Comparison of ENCODE assay signal across 19 cellular contexts in the genomic region with DNA sequence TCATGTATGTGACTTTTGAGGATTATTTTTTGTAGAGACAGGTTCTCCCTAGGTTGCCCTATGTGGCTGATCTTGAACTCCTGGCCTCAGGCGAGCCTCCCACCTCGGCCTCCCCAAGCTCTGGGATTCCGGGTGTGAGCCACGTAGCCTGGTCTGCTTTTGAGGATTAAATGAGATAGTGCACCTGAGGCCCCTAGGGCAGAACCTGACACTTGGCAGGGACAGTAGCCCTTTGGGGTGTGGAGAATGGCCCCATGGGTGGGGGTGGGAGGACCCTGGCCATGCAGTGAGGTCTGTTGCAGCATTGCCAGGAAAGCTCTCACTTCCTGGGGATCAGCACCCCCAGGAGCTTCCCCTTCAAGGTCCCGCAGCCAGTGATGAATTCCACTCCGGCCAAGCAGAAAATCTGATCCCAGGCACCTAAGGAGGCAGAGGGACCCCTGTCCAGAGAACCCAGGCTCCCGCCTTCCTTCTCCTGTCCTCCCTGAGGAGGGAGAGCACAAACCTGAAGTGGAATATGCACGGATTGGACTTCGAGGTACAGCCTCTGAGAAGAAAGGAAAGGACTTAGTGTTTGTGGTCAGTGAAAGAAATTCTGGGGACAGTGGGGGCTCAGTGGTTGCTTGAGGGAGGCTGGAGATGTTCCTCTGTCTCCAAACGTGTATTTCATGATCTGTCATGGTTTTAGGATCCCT.
DNase-seq lines count a peak whose midpoint lies in the region; ATAC-seq and TF ChIP-seq lines count a peak whose summit lies in the region.
"Had no signal": no experiment of that assay in that cellular context is flagged by ENCODE, and none has a peak within 500 bp of the region (broad histone marks: within the 10 kb centered on the region; RNA-seq: fewer than 3 reads in every experiment).

No MANE protein-coding gene starts in this region.

- H3K27me3 ChIP-seq in mesendoderm (ENCODE audit: insufficient read depth, low read length, poor library complexity): no peaks in the 10 kb centered on the region
- peaks cover 82% of the 10 kb centered on the region for H3K27me3 ChIP-seq in upper lobe of right lung

- H3K36me3 Mint-ChIP-seq in activated T-cell treated with anti-CD3 and anti-CD28 coated beads, Interleukin-2, amount 50 U/mL, for 24 hours (ENCODE audit: low read depth): no peaks in the 10 kb centered on the region
- H3K36me3 Mint-ChIP-seq in activated T-cell treated with anti-CD3 and anti-CD28 coated beads, Interleukin-2, amount 50 U/mL, for 72 hours (ENCODE audit: insufficient read depth in 2 of 2): no peaks in the 10 kb centered on the region
- H3K36me3 Mint-ChIP-seq in chondrocyte (ENCODE audit: low read depth): no peaks in the 10 kb centered on the region
- no peaks in the 10 kb centered on the region for H3K36me3 Mint-ChIP-seq in activated T-helper 1 cell treated with anti-CD3 and anti-CD28 coated beads, Interleukin-12 subunit alpha, Interleukin-12 subunit beta, Interleukin-2, Interleukin-4 antibody, amounts not matched to agents 30 ng/mL and 10 ng/mL and 1 ng/mL, durations not matched to agents 14 hours and 24 hours and 36 hours (ENCODE audit: low read depth)
- H3K36me3 Mint-ChIP-seq: natural killer cell, T-cell had no signal

- H2AK5ac ChIP-seq in mesendoderm (ENCODE audit: low read length): peak overlapping the region; percentile 25

- H3K9ac ChIP-seq in mesendoderm (ENCODE audit: low read length): no peak overlapping the region

- TF ChIP-seq CTCF in chondrocyte (IDR thresholded peaks at IDR 0.05) (no peak), upper lobe of right lung (IDR thresholded peaks at IDR 0.05) (no peak)

- no peak overlapping the region for H2BK120ac ChIP-seq in mesendoderm (ENCODE audit: low read depth, low read length)

- no peak overlapping the region for H4K5ac ChIP-seq in mesendoderm (ENCODE audit: low read length)

- H3K79me2 ChIP-seq in mesendoderm (ENCODE audit: control insufficient read depth, insufficient read depth, low read length): no peaks in the 10 kb centered on the region

- H2BK15ac ChIP-seq in mesendoderm (replicated peaks; ENCODE audit: low read depth): no peak overlapping the region

- no peak overlapping the region for H3K18ac ChIP-seq in mesendoderm (ENCODE audit: low read length)

- no peak for ATAC-seq in activated T-cell treated with anti-CD3 and anti-CD28 coated beads, Interleukin-2, amount 50 U/mL, for 72 hours (replicated peaks in 1 of 2)
- ATAC-seq in upper lobe of right lung (no peak), HG02981 (IDR thresholded peaks at IDR 0.05; ENCODE audit: unreplicated experiment) (no peak)
- ATAC-seq: A549, T-cell had no signal

- no peak overlapping the region for H3K4ac ChIP-seq in mesendoderm (ENCODE audit: low read depth, low read length)

- no peaks in the 10 kb centered on the region for H3K9me3 ChIP-seq in upper lobe of right lung
- H3K9me3 ChIP-seq: A549 had no signal

- peaks cover 68% of the 10 kb centered on the region for H3K27me3 Mint-ChIP-seq in activated T-cell treated with anti-CD3 and anti-CD28 coated beads, Interleukin-2, amount 50 U/mL, for 24 hours
- peaks cover 21% of the 10 kb centered on the region for H3K27me3 Mint-ChIP-seq in activated T-cell treated with anti-CD3 and anti-CD28 coated beads, Interleukin-2, amount 50 U/mL, for 72 hours (ENCODE audit: low read depth)
- H3K27me3 Mint-ChIP-seq in chondrocyte (ENCODE audit: low read depth): peaks cover 76% of the 10 kb centered on the region
- H3K27me3 Mint-ChIP-seq in activated T-helper 1 cell treated with anti-CD3 and anti-CD28 coated beads, Interleukin-12 subunit alpha, Interleukin-12 subunit beta, Interleukin-2, Interleukin-4 antibody, amounts not matched to agents 30 ng/mL and 10 ng/mL and 1 ng/mL, durations not matched to agents 14 hours and 24 hours and 36 hours (ENCODE audit: insufficient read depth): peaks cover 32% of the 10 kb centered on the region

- no peak overlapping the region for H3K4me2 ChIP-seq in mesendoderm (ENCODE audit: low read length)
- H3K4me2 ChIP-seq: A549 had no signal

- no peaks in the 10 kb centered on the region for H3K9me3 Mint-ChIP-seq in activated T-cell treated with anti-CD3 and anti-CD28 coated beads, Interleukin-2, amount 50 U/mL, for 24 hours
- H3K9me3 Mint-ChIP-seq in activated T-cell treated with anti-CD3 and anti-CD28 coated beads, Interleukin-2, amount 50 U/mL, for 72 hours: no peaks in the 10 kb centered on the region
- no peaks in the 10 kb centered on the region for H3K9me3 Mint-ChIP-seq in chondrocyte (ENCODE audit: low read depth)
- no peaks in the 10 kb centered on the region for H3K9me3 Mint-ChIP-seq in activated T-helper 1 cell treated with anti-CD3 and anti-CD28 coated beads, Interleukin-12 subunit alpha, Interleukin-12 subunit beta, Interleukin-2, Interleukin-4 antibody, amounts not matched to agents 30 ng/mL and 10 ng/mL and 1 ng/mL, durations not matched to agents 14 hours and 24 hours and 36 hours
- H3K9me3 Mint-ChIP-seq: activated naive CD4-positive, alpha-beta T cell treated with anti-CD3 and anti-CD28 coated beads for 36 hours; dendritic cell treated with granulocyte-macrophage colony-stimulating factor and Interleukin-4, amounts not matched to agents 40 ng/mL and 50 ng/mL, for 4 days; natural killer cell; T-cell had no signal

- WGBS in mesendoderm (ENCODE audit: extremely low coverage, insufficient coverage, low lambda C conversion rate): no CpG with 5 or more reads among the region's 10 CpGs

- H3K27ac ChIP-seq in mesendoderm (ENCODE audit: low read depth, low read length) (peak overlapping the region; percentile 37), upper lobe of right lung (no peak overlapping the region)
- H3K27ac ChIP-seq: A549, VCaP had no signal

- peaks cover 7% of the 10 kb centered on the region for H3K4me1 Mint-ChIP-seq in activated T-cell treated with anti-CD3 and anti-CD28 coated beads, Interleukin-2, amount 50 U/mL, for 24 hours (ENCODE audit: low read depth)
- H3K4me1 Mint-ChIP-seq in activated T-cell treated with anti-CD3 and anti-CD28 coated beads, Interleukin-2, amount 50 U/mL, for 72 hours (ENCODE audit: low read depth): peaks cover 4% of the 10 kb centered on the region
- no peaks in the 10 kb centered on the region for H3K4me1 Mint-ChIP-seq in chondrocyte (ENCODE audit: low read depth)
- H3K4me1 Mint-ChIP-seq in activated T-helper 1 cell treated with anti-CD3 and anti-CD28 coated beads, Interleukin-12 subunit alpha, Interleukin-12 subunit beta, Interleukin-2, Interleukin-4 antibody, amounts not matched to agents 30 ng/mL and 10 ng/mL and 1 ng/mL, durations not matched to agents 14 hours and 24 hours and 36 hours (ENCODE audit: low read depth): no peaks in the 10 kb centered on the region

- H3K4me1 ChIP-seq in mesendoderm (ENCODE audit: control insufficient read depth, low read depth, low read length): peaks cover 8% of the 10 kb centered on the region
- no peaks in the 10 kb centered on the region for H3K4me1 ChIP-seq in upper lobe of right lung
- H3K4me1 ChIP-seq: A549 had no signal

- H2BK5ac ChIP-seq in mesendoderm (ENCODE audit: low read length): no peak overlapping the region

- H4K8ac ChIP-seq in mesendoderm (ENCODE audit: low read depth, low read length): no peak overlapping the region

- H3K4me3 Mint-ChIP-seq in activated T-cell treated with anti-CD3 and anti-CD28 coated beads, Interleukin-2, amount 50 U/mL, for 24 hours: no peak overlapping the region
- H3K4me3 Mint-ChIP-seq in activated T-cell treated with anti-CD3 and anti-CD28 coated beads, Interleukin-2, amount 50 U/mL, for 72 hours: no peak overlapping the region
- H3K4me3 Mint-ChIP-seq in chondrocyte (ENCODE audit: unreplicated experiment): no peak overlapping the region
- no peak overlapping the region for H3K4me3 Mint-ChIP-seq in activated T-helper 1 cell treated with anti-CD3 and anti-CD28 coated beads, Interleukin-12 subunit alpha, Interleukin-12 subunit beta, Interleukin-2, Interleukin-4 antibody, amounts not matched to agents 30 ng/mL and 10 ng/mL and 1 ng/mL, durations not matched to agents 14 hours and 24 hours and 36 hours
- H3K4me3 Mint-ChIP-seq: activated naive CD4-positive, alpha-beta T cell treated with anti-CD3 and anti-CD28 coated beads for 36 hours; dendritic cell treated with granulocyte-macrophage colony-stimulating factor and Interleukin-4, amounts not matched to agents 40 ng/mL and 50 ng/mL, for 4 days; natural killer cell; T-cell had no signal

- peak; percentile 5 for DNase-seq in activated T-cell treated with anti-CD3 and anti-CD28 coated beads, Interleukin-2, amount 50 U/mL, for 24 hours
- no peak for DNase-seq in activated T-cell treated with anti-CD3 and anti-CD28 coated beads, Interleukin-2, amount 50 U/mL, for 72 hours
- DNase-seq in chondrocyte (ENCODE audit: low spot score): peak; percentile 43
- DNase-seq in mesendoderm: no peak
- peak; percentile 33 for DNase-seq in upper lobe of right lung
- no peak for DNase-seq in activated T-helper 1 cell treated with anti-CD3 and anti-CD28 coated beads, Interleukin-12 subunit alpha, Interleukin-12 subunit beta, Interleukin-2, Interleukin-4 antibody, amounts not matched to agents 30 ng/mL and 10 ng/mL and 1 ng/mL, durations not matched to agents 14 hours and 24 hours and 36 hours (ENCODE audit: low spot score)
- DNase-seq in stimulated activated CD4-positive, alpha-beta T cell treated with anti-CD3 and anti-CD28 coated beads, Interleukin-12 subunit alpha, Interleukin-12 subunit beta, amount 100 ng/mL, for 4 hours: no peak
- DNase-seq: activated naive CD4-positive, alpha-beta T cell treated with anti-CD3 and anti-CD28 coated beads for 36 hours; DMS153; erythroblast; NCI-H1436 treated with DMSO at 0.1 percent for 48 hours; NCI-H2227 treated with DMSO at 0.1 percent for 48 hours; stimulated activated naive CD4-positive, alpha-beta T cell had no signal

- peak overlapping the region; percentile 58 for H3K56ac ChIP-seq in mesendoderm (ENCODE audit: low read length)

- H3K27ac Mint-ChIP-seq in activated T-cell treated with anti-CD3 and anti-CD28 coated beads, Interleukin-2, amount 50 U/mL, for 24 hours: no peak overlapping the region
- no peak overlapping the region for H3K27ac Mint-ChIP-seq in activated T-cell treated with anti-CD3 and anti-CD28 coated beads, Interleukin-2, amount 50 U/mL, for 72 hours
- H3K27ac Mint-ChIP-seq in chondrocyte (ENCODE audit: unreplicated experiment): no peak overlapping the region
- no peak overlapping the region for H3K27ac Mint-ChIP-seq in activated T-helper 1 cell treated with anti-CD3 and anti-CD28 coated beads, Interleukin-12 subunit alpha, Interleukin-12 subunit beta, Interleukin-2, Interleukin-4 antibody, amounts not matched to agents 30 ng/mL and 10 ng/mL and 1 ng/mL, durations not matched to agents 14 hours and 24 hours and 36 hours
- H3K27ac Mint-ChIP-seq: activated naive CD4-positive, alpha-beta T cell treated with anti-CD3 and anti-CD28 coated beads for 36 hours; dendritic cell treated with granulocyte-macrophage colony-stimulating factor and Interleukin-4, amounts not matched to agents 40 ng/mL and 50 ng/mL, for 4 days; T-cell had no signal

- H3K36me3 ChIP-seq in mesendoderm (ENCODE audit: control insufficient read depth, insufficient read depth, low read length) (no peaks in the 10 kb centered on the region), upper lobe of right lung (no peaks in the 10 kb centered on the region)

- intact Hi-C loops in upper lobe of right lung (cut with DNase I): no loop called here
- intact Hi-C loops in activated T-helper 1 cell treated with anti-CD3 and anti-CD28 coated beads, Interleukin-12 subunit alpha, Interleukin-12 subunit beta, Interleukin-2, Interleukin-4 antibody, amounts not matched to agents 30 ng/mL and 10 ng/mL and 1 ng/mL, durations not matched to agents 14 hours and 24 hours and 36 hours (cut with micrococcal nuclease): no loop called here

- H3K79me1 ChIP-seq in mesendoderm (ENCODE audit: low read length): no peaks in the 10 kb centered on the region

- no peak overlapping the region for H3K4me3 ChIP-seq in mesendoderm (ENCODE audit: low read length)
- H3K4me3 ChIP-seq in upper lobe of right lung: no peak overlapping the region
- H3K4me3 ChIP-seq: A549 had no signal

- no peak overlapping the region for H3K23ac ChIP-seq in mesendoderm (ENCODE audit: low read length)

Comparison
In these comparisons a context has a peak if more than half of its experiments do, and no peak if none do; other contexts are left out.
1. DNase-seq: peak in activated T-cell treated with anti-CD3 and anti-CD28 coated beads, Interleukin-2, amount 50 U/mL, for 24 hours (single experiment), chondrocyte (single experiment) and upper lobe of right lung (single experiment); none in activated T-cell treated with anti-CD3 and anti-CD28 coated beads, Interleukin-2, amount 50 U/mL, for 72 hours (0 of 2), mesendoderm (single experiment), activated T-helper 1 cell treated with anti-CD3 and anti-CD28 coated beads, Interleukin-12 subunit alpha, Interleukin-12 subunit beta, Interleukin-2, Interleukin-4 antibody, amounts not matched to agents 30 ng/mL and 10 ng/mL and 1 ng/mL, durations not matched to agents 14 hours and 24 hours and 36 hours (single experiment) and stimulated activated CD4-positive, alpha-beta T cell treated with anti-CD3 and anti-CD28 coated beads, Interleukin-12 subunit alpha, Interleukin-12 subunit beta, amount 100 ng/mL, for 4 hours (single experiment).